ENCODE assay signal across 10 cellular contexts in genomic region chr2:46979611-46980010, GRCh38. TPM values are rescaled to one million over a fixed set of nuclear protein-coding genes. Genes with fewer than 3 reads are reported as not detected.
DNase-seq lines count a peak whose midpoint lies in the region; ATAC-seq and TF ChIP-seq lines count a peak whose summit lies in the region.
"Had no signal": no experiment of that assay in that cellular context is flagged by ENCODE, and none has a peak within 500 bp of the region (broad histone marks: within the 10 kb centered on the region; RNA-seq: fewer than 3 reads in every experiment).

No MANE protein-coding gene starts in this region.

- peak; percentile 50 to 71 for ATAC-seq in activated naive CD4-positive, alpha-beta T cell treated with anti-CD3 and anti-CD28 coated beads, Interleukin-2, amount 50 U/mL, for 72 hours
- ATAC-seq in GM21390 (IDR thresholded peaks at IDR 0.05; ENCODE audit: unreplicated experiment) (no peak), HG02981 (IDR thresholded peaks at IDR 0.05; ENCODE audit: unreplicated experiment) (no peak), upper lobe of right lung (no peak)
- ATAC-seq: mucosa of descending colon had no signal

- H3K36me3 ChIP-seq in GM06990 (ENCODE audit: control insufficient read depth, insufficient read depth, low read length) (peaks cover 16% of the 10 kb centered on the region), neutrophil (no peaks in the 10 kb centered on the region), upper lobe of right lung (peaks cover 47% of the 10 kb centered on the region)

- peaks cover 31 to 35% of the 10 kb centered on the region in 2 experiments for H3K4me1 ChIP-seq in neutrophil (ENCODE audit: control insufficient read depth in 1 of 2, insufficient read depth in 1 of 2, low read depth in 1 of 2, low read length in 1 of 2)
- H3K4me1 ChIP-seq in upper lobe of right lung, result peaks cover 28% of the 10 kb centered on the region

- DNase-seq in GM06990 (ENCODE audit: extremely low read depth, insufficient read length) (peak; percentile 52), NB4 (ENCODE audit: low read depth) (peak; percentile 78), upper lobe of right lung (no peak), cortex of kidney (lab: John Stamatoyannopoulos, UW) (no peak)
- peak; percentile 27 to 67 for DNase-seq in activated naive CD4-positive, alpha-beta T cell treated with anti-CD3 and anti-CD28 coated beads, Interleukin-2, amount 50 U/mL, for 72 hours (ENCODE audit: low spot score in 2 of 2)
- DNase-seq: mucosa of descending colon, NCI-H2081 treated with DMSO at 0.1 percent for 48 hours had no signal

- no peaks in the 10 kb centered on the region for H3K9me3 Mint-ChIP-seq in activated naive CD4-positive, alpha-beta T cell treated with anti-CD3 and anti-CD28 coated beads, Interleukin-2, amount 50 U/mL, for 72 hours

- H3K4me3 ChIP-seq in GM06990 (replicated peaks; ENCODE audit: low read depth, low read length), result no peak overlapping the region
- H3K4me3 ChIP-seq in NB4 (ENCODE audit: low read depth, low read length), result no peak overlapping the region
- no peak overlapping the region for H3K4me3 ChIP-seq in neutrophil (ENCODE audit: low read depth in 1 of 2, low read length in 1 of 2)
- H3K4me3 ChIP-seq in upper lobe of right lung, result no peak overlapping the region
- H3K4me3 ChIP-seq: mucosa of descending colon had no signal

- H3K27ac ChIP-seq in neutrophil, result peak overlapping the region; percentile 3
- H3K27ac ChIP-seq in upper lobe of right lung, result no peak overlapping the region

- H3K9me3 ChIP-seq in neutrophil, result no peaks in the 10 kb centered on the region
- no peaks in the 10 kb centered on the region for H3K9me3 ChIP-seq in upper lobe of right lung
- H3K9me3 ChIP-seq: mucosa of descending colon had no signal

- H3K36me3 Mint-ChIP-seq in activated naive CD4-positive, alpha-beta T cell treated with anti-CD3 and anti-CD28 coated beads, Interleukin-2, amount 50 U/mL, for 72 hours, result peaks cover 0 to 31% of the 10 kb centered on the region in 2 donors

- H3K27me3 ChIP-seq in GM06990 (replicated peaks; ENCODE audit: control insufficient read depth, insufficient read depth, low read length), result no peaks in the 10 kb centered on the region
- no peaks in the 10 kb centered on the region for H3K27me3 ChIP-seq in neutrophil
- H3K27me3 ChIP-seq in upper lobe of right lung, result no peaks in the 10 kb centered on the region

- intact Hi-C loops in upper lobe of right lung (cut with DNase I), result no loop called here

- TF ChIP-seq CTCF in GM06990 (IDR thresholded peaks at IDR 0.05; ENCODE audit: insufficient read depth, low read length, poor library complexity, severe bottlenecking), result no peak
- no peak for TF ChIP-seq CTCF in NB4 (IDR thresholded peaks at IDR 0.05; ENCODE audit: low read depth, low read length)
- no peak for TF ChIP-seq CTCF in neutrophil (IDR thresholded peaks at IDR 0.05)
- TF ChIP-seq CTCF in upper lobe of right lung (IDR thresholded peaks at IDR 0.05), result no peak

- peak overlapping the region; percentile 97 to 98 for H3K27ac Mint-ChIP-seq in activated naive CD4-positive, alpha-beta T cell treated with anti-CD3 and anti-CD28 coated beads, Interleukin-2, amount 50 U/mL, for 72 hours

- no peak for TF ChIP-seq POLR2A in NB4 (IDR thresholded peaks at IDR 0.05; ENCODE audit: extremely low read depth, insufficient read length)

RNA-seq across cellular contexts. Expression of gene TTC7A, which starts 38.6 kb away (rescaled TPM):
- 10 to 100 TPM; 32.9 to 66.6 TPM for total RNA-seq in activated naive CD4-positive, alpha-beta T cell treated with anti-CD3 and anti-CD28 coated beads, Interleukin-2, amount 50 U/mL, for 72 hours
- total RNA-seq in upper lobe of right lung, result 45.5 TPM

Comparison
In these comparisons a context has a peak if more than half of its experiments do, and no peak if none do; other contexts are left out.
1. DNase-seq: peak in GM06990 (single experiment), NB4 (single experiment) and activated naive CD4-positive, alpha-beta T cell treated with anti-CD3 and anti-CD28 coated beads, Interleukin-2, amount 50 U/mL, for 72 hours (2 of 2); none in upper lobe of right lung (single experiment) and cortex of kidney (single experiment).
2. ATAC-seq: peak in activated naive CD4-positive, alpha-beta T cell treated with anti-CD3 and anti-CD28 coated beads, Interleukin-2, amount 50 U/mL, for 72 hours (2 of 2); none in GM21390 (single experiment), HG02981 (single experiment) and upper lobe of right lung (single experiment).